Comparison of ENCODE assay signal across 8 cellular contexts in genomic region chr1:82775402-82776000, GRCh38.
DNase-seq lines count a peak whose midpoint lies in the region; ATAC-seq and TF ChIP-seq lines count a peak whose summit lies in the region.

No MANE protein-coding gene starts in this region.

- no peak overlapping the region for H3K27ac ChIP-seq in thyroid gland

- 82 to 87% methylated on average over 12 of the region's 12 CpGs for WGBS in thyroid gland, 2 donors

- no peaks in the 10 kb centered on the region for H3K36me3 ChIP-seq in thyroid gland

- H3K9me3 ChIP-seq in thyroid gland: no peaks in the 10 kb centered on the region

- TF ChIP-seq CTCF in thyroid gland (IDR thresholded peaks at IDR 0.05): peak in 3 of 6 experiments; percentile 39 to 53 (median 41)

- TF ChIP-seq POLR2A in thyroid gland (IDR thresholded peaks at IDR 0.05): no peak

- ATAC-seq in HG03432 (IDR thresholded peaks at IDR 0.05; ENCODE audit: unreplicated experiment): no peak
- no peak for ATAC-seq in HG02840 (IDR thresholded peaks at IDR 0.05; ENCODE audit: low FRiP score, unreplicated experiment)

- intact Hi-C loops in thyroid gland (cut with DNase I): no loop called here

- DNase-seq in Daoy (ENCODE audit: low read depth) (peak; percentile 56), LoVo (ENCODE audit: low spot score) (peak; percentile 16), iPS-NIHi11 (ENCODE audit: low spot score) (peak; percentile 64), thyroid gland (peak; percentile 31 to 61), NCI-H1417 (lab: John Stamatoyannopoulos, UW) (no peak)
- DNase-seq in activated naive CD4-positive, alpha-beta T cell treated with anti-CD3 and anti-CD28 coated beads, Interleukin-2, amount 50 U/mL, for 16 hours: peak; percentile 14

- no peak overlapping the region for H3K4me3 ChIP-seq in thyroid gland (replicated peaks in 1 of 3)

- no peaks in the 10 kb centered on the region for H3K27me3 ChIP-seq in thyroid gland

- H3K4me1 ChIP-seq in thyroid gland: no peaks in the 10 kb centered on the region

Comparison
In these comparisons a context has a peak if more than half of its experiments do, and no peak if none do; other contexts are left out.
1. DNase-seq: peak in Daoy (single experiment), LoVo (single experiment), activated naive CD4-positive, alpha-beta T cell treated with anti-CD3 and anti-CD28 coated beads, Interleukin-2, amount 50 U/mL, for 16 hours (single experiment), iPS-NIHi11 (single experiment) and thyroid gland (2 of 2); none in NCI-H1417 (0 of 3).